Comparison of ENCODE assay signal across 1 cellular context in genomic region chr12:92056756-92057155, GRCh38.
TF ChIP-seq lines count a peak whose summit lies in the region.

No MANE protein-coding gene starts in this region.

TF ChIP-seq in K562, 482 proteins besides CTCF, POLR2A, EP300 and RAD21:
- TF ChIP-seq ZNF146 (CRISPR knock-in tag; IDR thresholded peaks at IDR 0.05; ENCODE audit: unreplicated experiment), result peak; percentile 70
